Comparison of ENCODE assay signal across 8 cellular contexts in genomic region chr6:138499303-138499991, GRCh38. TPM values are rescaled to one million over a fixed set of nuclear protein-coding genes. Genes with fewer than 3 reads are reported as not detected.
DNase-seq lines count a peak whose midpoint lies in the region; ATAC-seq and TF ChIP-seq lines count a peak whose summit lies in the region.

NHSL1 (minus strand) TSS chr6:138499494; CDS start chr6:138499290, 204 bp downstream.

- TF ChIP-seq CTCF in GM13977 (IDR thresholded peaks at IDR 0.05; ENCODE audit: extremely low read depth, insufficient read depth, missing control alignments) (no peak), HEK293 (tag by site-specific recombination; IDR thresholded peaks at IDR 0.05) (no peak), epithelial cell of esophagus (IDR thresholded peaks at IDR 0.05; ENCODE audit: insufficient read depth, low read depth, low read length, missing control alignments) (no peak), spleen (IDR thresholded peaks at IDR 0.05 in 8 of 11, conservative IDR thresholded peaks at IDR 0.05 in 3 of 11) (no peak)

- WGBS in spleen, 5 donors: 28 to 38% (median 33%) methylated on average over 8 of the region's 8 CpGs

- CTCF ChIA-PET in HEK293 (lab: Yijun Ruan, JAX): interaction anchor here (0.7 to 5.7 kb wide), 2 partner anchors 10 to 391 kb away, joined by 3 to 43 read pairs; no protein-coding TSS in a partner anchor

- in situ Hi-C loops in GM13977 (cut with MboI; ENCODE audit: low pct_unique_long_range_greater_than_20kb, low sequenced_read_pairs, unreplicated experiment): no loop called here

- H3K36me3 ChIP-seq in HEK293 (ENCODE audit: control insufficient read depth in 2 of 2, insufficient read depth in 1 of 2, low read length in 2 of 2) (peaks cover 0 to 4% of the 10 kb centered on the region in 2 experiments; a peak in 1 of 3 replicates), mucosa of rectum (ENCODE audit: control insufficient read depth in 2 of 2, insufficient read depth in 2 of 2, low read length in 2 of 2) (peaks cover 4 to 7% of the 10 kb centered on the region in 2 donors), spleen (no peaks in the 10 kb centered on the region)

- H3K9me3 ChIP-seq in HEK293 (ENCODE audit: control insufficient read depth, insufficient read depth, low read depth, low read length) (no peaks in the 10 kb centered on the region), mucosa of rectum (ENCODE audit: control insufficient read depth in 2 of 2, low read length in 2 of 2) (no peaks in the 10 kb centered on the region), spleen (no peaks in the 10 kb centered on the region)

- peak; percentile 27 for DNase-seq in GM13977 (ENCODE audit: low spot score)
- peak; percentile 78 for DNase-seq in NCI-H187 treated with DMSO at 0.1 percent for 48 hours (lab: John Stamatoyannopoulos, UW)
- peak; percentile 53 for DNase-seq in epithelial cell of esophagus (ENCODE audit: low read depth)
- no peak for DNase-seq in stimulated activated naive CD4-positive, alpha-beta T cell (lab: John Stamatoyannopoulos, UW)
- DNase-seq in spleen: no peak

- ATAC-seq in SK-N-SH treated with all-trans-retinoic acid at 6 μM for 48 hours: no peak

- no peak for TF ChIP-seq POLR2A in spleen (IDR thresholded peaks at IDR 0.05)

- H3K27ac ChIP-seq in HEK293 (ENCODE audit: extremely low read depth, low read depth, low read length) (peak within 1 kb of the TSS; percentile 43), mucosa of rectum (ENCODE audit: low read depth in 2 of 2, low read length in 2 of 2) (peak within 1 kb of the TSS; percentile 62 to 86), spleen (no peak within 1 kb of the TSS)

- intact Hi-C loops in spleen (cut with DNase I; ENCODE audit: low total_unique reads): no loop called here

- H3K27me3 ChIP-seq in mucosa of rectum (ENCODE audit: control insufficient read depth in 2 of 2, insufficient read depth in 2 of 2, low read length in 2 of 2) (no peaks in the 10 kb centered on the region), spleen (replicated peaks in 1 of 7) (no peaks in the 10 kb centered on the region)

- H3K4me3 ChIP-seq in HEK293 (ENCODE audit: low read depth, low read length): no peak within 1 kb of the TSS
- peak within 1 kb of the TSS; percentile 41 for H3K4me3 ChIP-seq in epithelial cell of esophagus (ENCODE audit: low read length)
- H3K4me3 ChIP-seq in mucosa of rectum (ENCODE audit: low read length in 2 of 2): peak within 1 kb of the TSS; percentile 56 to 80
- H3K4me3 ChIP-seq in spleen: peak within 1 kb of the TSS in 2 of 8 donors; percentile 5 to 36

- H3K4me1 ChIP-seq in HEK293 (ENCODE audit: control insufficient read depth, insufficient read depth, low read length) (peaks cover 22% of the 10 kb centered on the region), mucosa of rectum (ENCODE audit: control insufficient read depth in 2 of 2, insufficient read depth in 2 of 2, low read length in 2 of 2) (peaks cover 13 to 56% of the 10 kb centered on the region in 2 donors), spleen (peaks cover 0 to 16% (median 11%) of the 10 kb centered on the region in 6 donors)

- H3K9ac ChIP-seq in mucosa of rectum (ENCODE audit: low read depth in 1 of 2, low read length in 2 of 2): peak within 1 kb of the TSS; percentile 69 to 78

- POLR2A ChIA-PET in HEK293 (lab: Yijun Ruan, JAX): interaction anchor here (0.6 kb wide), 1 partner anchor 653 kb away, joined by 3 read pairs; no protein-coding TSS in a partner anchor

TF ChIP-seq in HEK293, 187 proteins besides CTCF, POLR2A, EP300 and RAD21 (continues in another document):
- TF ChIP-seq KLF17 (tag by site-specific recombination; IDR thresholded peaks at IDR 0.05): no peak
- no peak for TF ChIP-seq YY1 (tag by site-specific recombination; IDR thresholded peaks at IDR 0.05)
- no peak for TF ChIP-seq REST (tag by site-specific recombination; IDR thresholded peaks at IDR 0.05)

TF ChIP-seq in SK-N-SH treated with all-trans-retinoic acid at 6 μM for 48 hours, 23 proteins besides CTCF, POLR2A, EP300 and RAD21:
- no peak for TF ChIP-seq POU6F1 (CRISPR knock-in tag; IDR thresholded peaks at IDR 0.05; ENCODE audit: borderline replicate concordance, low read depth)
- TF ChIP-seq ISL1 (CRISPR knock-in tag; IDR thresholded peaks at IDR 0.05): no peak
- TF ChIP-seq ZFP30 (CRISPR knock-in tag; IDR thresholded peaks at IDR 0.05): no peak
- no peak for TF ChIP-seq OSR1 (CRISPR knock-in tag; IDR thresholded peaks at IDR 0.05)
- TF ChIP-seq CSRNP3 (CRISPR knock-in tag; IDR thresholded peaks at IDR 0.05): no peak
- no peak for TF ChIP-seq RARB (CRISPR knock-in tag; IDR thresholded peaks at IDR 0.05)
- TF ChIP-seq ZNF565 (CRISPR knock-in tag; conservative IDR thresholded peaks at IDR 0.05; ENCODE audit: low read depth): no peak
- no peak for TF ChIP-seq SNAI2 (CRISPR knock-in tag; IDR thresholded peaks at IDR 0.05)
- no peak for TF ChIP-seq ARNTL (CRISPR knock-in tag; IDR thresholded peaks at IDR 0.05; ENCODE audit: borderline replicate concordance, low read depth)
- no peak for TF ChIP-seq ESRRG (CRISPR knock-in tag; IDR thresholded peaks at IDR 0.05)
- TF ChIP-seq ZC3H10 (CRISPR knock-in tag; IDR thresholded peaks at IDR 0.05): no peak
- no peak for TF ChIP-seq PATZ1 (CRISPR knock-in tag; IDR thresholded peaks at IDR 0.05; ENCODE audit: borderline replicate concordance)
- TF ChIP-seq TCF4 (CRISPR knock-in tag; IDR thresholded peaks at IDR 0.05; ENCODE audit: borderline replicate concordance): no peak
- no peak for TF ChIP-seq TOX (CRISPR knock-in tag; IDR thresholded peaks at IDR 0.05; ENCODE audit: borderline replicate concordance)

RNA-seq across cellular contexts. Expression of gene NHSL1, which starts in this region (rescaled TPM):
- 10 to 100 TPM in 3 of 7 donors, 1 to 10 TPM in 4; 5.8 to 14.0 (median 9.9) TPM for total RNA-seq in spleen
- polyA plus RNA-seq in spleen: under 1 TPM; 0.39 to 0.99 (median 0.46) TPM

Comparison
In these comparisons a context has a peak if more than half of its experiments do, and no peak if none do; other contexts are left out.
1. DNase-seq: peak in GM13977 (single experiment), NCI-H187 treated with DMSO at 0.1 percent for 48 hours (single experiment) and epithelial cell of esophagus (single experiment); none in stimulated activated naive CD4-positive, alpha-beta T cell (0 of 6) and spleen (single experiment).
2. H3K27ac ChIP-seq: peak in HEK293 (single experiment) and mucosa of rectum (2 of 2); none in spleen (0 of 8).